2 cellular contexts compared by ENCODE assay signal in genomic region chr16:57104706-57105105, GRCh38.
TF ChIP-seq lines count a peak whose summit lies in the region.

No MANE protein-coding gene starts in this region.

TF ChIP-seq in WTC11, 78 proteins besides CTCF, POLR2A, EP300 and RAD21:
- 0 out of 2 replicates have a peak, but pooled peaks have one; percentile 34 for TF ChIP-seq FOXP4 (CRISPR knock-in tag; IDR thresholded peaks at IDR 0.05)
- TF ChIP-seq USF1 (CRISPR knock-in tag; IDR thresholded peaks at IDR 0.05) = no peak
- peak; percentile 94 for TF ChIP-seq ZNF121 (CRISPR knock-in tag; IDR thresholded peaks at IDR 0.05)

TF ChIP-seq in H1, 55 proteins besides CTCF, POLR2A, EP300 and RAD21:
- TF ChIP-seq TAF7 (optimal IDR thresholded peaks at IDR 0.05; ENCODE audit: borderline replicate concordance, low read depth, low read length) (no peak), MAFK (IDR thresholded peaks at IDR 0.05; ENCODE audit: low read depth, low read length) (no peak), CBX5 (IDR thresholded peaks at IDR 0.05; ENCODE audit: low read depth, low read length) (no peak), EZH2 (IDR thresholded peaks at IDR 0.05; ENCODE audit: low read depth, low read length, severe bottlenecking) (no peak), KDM1A (IDR thresholded peaks at IDR 0.05; ENCODE audit: borderline replicate concordance, low read length) (peak; percentile 71; the same call in 1 of the 2 replicates)
